ENCODE assay signal across 9 cellular contexts in genomic region chr17:12180644-12181261, GRCh38.
DNase-seq lines count a peak whose midpoint lies in the region; ATAC-seq, FAIRE-seq and TF ChIP-seq lines count a peak whose summit lies in the region.
"Had no signal": no experiment of that assay in that cellular context is flagged by ENCODE, and none has a peak within 500 bp of the region (broad histone marks: within the 10 kb centered on the region; RNA-seq: fewer than 3 reads in every experiment).

No MANE protein-coding gene starts in this region.

- no peaks in the 10 kb centered on the region for H4K20me1 ChIP-seq in HepG2 (ENCODE audit: insufficient read depth, low read length)

- FAIRE-seq in HepG2 (lab: Jason Lieb, UNC) = peak; percentile 53

- DNase-seq in BE2C (peak; percentile 14), GM13976 (ENCODE audit: low spot score) (peak; percentile 55), NOMO-1 treated with dmso at 0.1 percent for 144 hours (lab: John Stamatoyannopoulos, UW; ENCODE audit: unreplicated experiment) (peak; percentile 2), cardiac fibroblast (ENCODE audit: low read depth in 2 of 2) (peak; percentile 72 to 78), HepG2 (ENCODE audit: low spot score) (peak; percentile 47), upper lobe of right lung (no peak)

- TF ChIP-seq POLR2A in HepG2 (IDR thresholded peaks at IDR 0.05; ENCODE audit: insufficient read depth in 1 of 2, low read depth in 2 of 2, low read length in 2 of 2) = no peak

- no peak overlapping the region for H3K9ac ChIP-seq in HepG2 (ENCODE audit: insufficient read depth, low read depth, low read length)

- ATAC-seq in HepG2 (no peak; the same call in 2 of the 3 replicates), upper lobe of right lung (peak; percentile 31), GM21576 (IDR thresholded peaks at IDR 0.05; ENCODE audit: unreplicated experiment) (no peak), GM21360 (IDR thresholded peaks at IDR 0.05; ENCODE audit: unreplicated experiment) (no peak)

- H3K36me3 ChIP-seq in BE2C = no peaks in the 10 kb centered on the region
- no peaks in the 10 kb centered on the region for H3K36me3 ChIP-seq in HepG2 (replicated peaks in 1 of 2; ENCODE audit: control insufficient read depth in 1 of 2, insufficient read depth in 2 of 2, low read length in 2 of 2)
- H3K36me3 ChIP-seq in upper lobe of right lung = no peaks in the 10 kb centered on the region
- H3K36me3 ChIP-seq: neutrophil had no signal

- TF ChIP-seq RAD21 in HepG2 (CRISPR knock-in tag; IDR thresholded peaks at IDR 0.05) = no peak

- TF ChIP-seq CTCF in BE2C (IDR thresholded peaks at IDR 0.05; ENCODE audit: low read depth, low read length) (peak; percentile 65), GM13976 (IDR thresholded peaks at IDR 0.05; ENCODE audit: borderline replicate concordance, control extremely low read depth, extremely low read depth, insufficient read depth, missing control alignments) (peak; percentile 67), cardiac fibroblast (IDR thresholded peaks at IDR 0.05; ENCODE audit: low read depth, low read length) (peak; percentile 67), HepG2 (CRISPR knock-in tag; IDR thresholded peaks at IDR 0.05) (peak; percentile 73), upper lobe of right lung (IDR thresholded peaks at IDR 0.05) (peak; percentile 68)

- H3K4me1 ChIP-seq in BE2C (no peaks in the 10 kb centered on the region), HepG2 (ENCODE audit: insufficient read depth, low read length) (no peaks in the 10 kb centered on the region), upper lobe of right lung (no peaks in the 10 kb centered on the region)

- H3K4me3 ChIP-seq in BE2C (ENCODE audit: low read depth, low read length) (no peak overlapping the region), cardiac fibroblast (replicated peaks in 1 of 2; ENCODE audit: low read depth in 2 of 2, low read length in 2 of 2) (no peak overlapping the region), HepG2 (replicated peaks in 1 of 3; ENCODE audit: insufficient read depth in 1 of 3, low read depth in 2 of 3, low read length in 3 of 3) (no peak overlapping the region), upper lobe of right lung (no peak overlapping the region)

- no peaks in the 10 kb centered on the region for H3K79me2 ChIP-seq in HepG2 (ENCODE audit: insufficient read depth, low read length)

- H3K27me3 ChIP-seq in BE2C = no peaks in the 10 kb centered on the region
- H3K27me3 ChIP-seq in HepG2 (ENCODE audit: control insufficient read depth in 1 of 2, insufficient read depth in 2 of 2, low read length in 2 of 2) = no peaks in the 10 kb centered on the region; a peak in 1 of 5 replicates
- H3K27me3 ChIP-seq in upper lobe of right lung = no peaks in the 10 kb centered on the region
- H3K27me3 ChIP-seq: neutrophil had no signal

- POLR2A ChIA-PET in HepG2 (lab: Yijun Ruan, JAX) = no interaction called here

- WGBS in HepG2 (ENCODE audit: low lambda C conversion rate) = 1% methylated on average over 7 of the region's 7 CpGs

- no peak overlapping the region for H3K27ac ChIP-seq in HepG2 (ENCODE audit: extremely low read length, insufficient read depth, low read length)
- H3K27ac ChIP-seq in upper lobe of right lung = no peak overlapping the region
- H3K27ac ChIP-seq: neutrophil had no signal

- CTCF ChIA-PET in HepG2 (lab: Yijun Ruan, JAX; ENCODE audit: low intra/inter-chr PET ratio, low total read pairs) = interaction anchor here (1.2 to 1.7 kb wide), 2 partner anchors 487 to 561 kb away, joined by 4 to 10 read pairs; no protein-coding TSS in a partner anchor

- H3K4me2 ChIP-seq in HepG2 (ENCODE audit: low read depth, low read length) = no peak overlapping the region

- in situ Hi-C loops in GM13976 (cut with MboI; ENCODE audit: low sequenced_read_pairs, unreplicated experiment) (no loop called here), HepG2 (cut with HindIII; ENCODE audit: extremely low pct_ligation_motif_present, low pct_unique_long_range_greater_than_20kb) (loop anchor here (5.0 kb wide), 1 partner anchor 487 kb away; the partner anchor contains the start of gene MYOCD)

- intact Hi-C loops in HepG2 (cut with micrococcal nuclease; ENCODE audit: unreplicated experiment) (loop anchor here (1.0 to 5.0 kb wide), 3 partner anchors 76 to 562 kb away; partner anchors contain the start of gene MYOCD), upper lobe of right lung (cut with DNase I) (no loop called here)

- BruUV-seq in HepG2 (replicated peaks; lab: Mats Ljungman, UMichigan) = no TSS peak

- H3K9me3 ChIP-seq in BE2C (no peaks in the 10 kb centered on the region), HepG2 (ENCODE audit: low read length) (no peaks in the 10 kb centered on the region), upper lobe of right lung (no peaks in the 10 kb centered on the region)
- H3K9me3 ChIP-seq: neutrophil had no signal

- TF ChIP-seq EP300 in HepG2 (IDR thresholded peaks at IDR 0.05; ENCODE audit: low read depth in 2 of 2, low read length in 2 of 2) (no peak), HepG2 (CRISPR knock-in tag; IDR thresholded peaks at IDR 0.05; ENCODE audit: borderline replicate concordance) (no peak)

- H2AFZ ChIP-seq in HepG2 (ENCODE audit: low read length) = no peak overlapping the region

TF ChIP-seq in HepG2, 621 proteins besides CTCF, POLR2A, EP300 and RAD21:
- peak; percentile 74 for TF ChIP-seq STAG1 (CRISPR knock-in tag; IDR thresholded peaks at IDR 0.05)
- no peak for TF ChIP-seq CENPBD1 (CRISPR knock-in tag; IDR thresholded peaks at IDR 0.05; ENCODE audit: borderline replicate concordance, low read depth)
- peak; percentile 47 for TF ChIP-seq SMC3 (IDR thresholded peaks at IDR 0.05; ENCODE audit: low read length)
- TF ChIP-seq, protein P1, sequence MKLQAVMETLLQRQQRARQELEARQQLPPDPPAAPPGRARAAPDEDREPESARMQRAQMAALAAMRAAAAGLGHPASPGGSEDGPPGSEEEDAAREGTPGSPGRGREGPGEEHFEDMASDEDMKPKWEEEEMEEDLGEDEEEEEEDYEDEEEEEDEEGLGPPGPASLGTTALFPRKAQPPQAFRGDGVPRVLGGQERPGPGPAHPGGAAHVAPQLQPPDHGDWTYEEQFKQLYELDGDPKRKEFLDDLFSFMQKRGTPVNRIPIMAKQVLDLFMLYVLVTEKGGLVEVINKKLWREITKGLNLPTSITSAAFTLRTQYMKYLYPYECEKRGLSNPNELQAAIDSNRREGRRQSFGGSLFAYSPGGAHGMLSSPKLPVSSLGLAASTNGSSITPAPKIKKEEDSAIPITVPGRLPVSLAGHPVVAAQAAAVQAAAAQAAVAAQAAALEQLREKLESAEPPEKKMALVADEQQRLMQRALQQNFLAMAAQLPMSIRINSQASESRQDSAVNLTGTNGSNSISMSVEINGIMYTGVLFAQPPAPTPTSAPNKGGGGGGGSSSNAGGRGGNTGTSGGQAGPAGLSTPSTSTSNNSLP (IDR thresholded peaks at IDR 0.05; ENCODE audit: low read depth, low read length) = 0 out of 2 replicates have a peak, but pooled peaks have one; percentile 18
